Comparison of ENCODE assay signal across 9 cellular contexts in the genomic region with DNA sequence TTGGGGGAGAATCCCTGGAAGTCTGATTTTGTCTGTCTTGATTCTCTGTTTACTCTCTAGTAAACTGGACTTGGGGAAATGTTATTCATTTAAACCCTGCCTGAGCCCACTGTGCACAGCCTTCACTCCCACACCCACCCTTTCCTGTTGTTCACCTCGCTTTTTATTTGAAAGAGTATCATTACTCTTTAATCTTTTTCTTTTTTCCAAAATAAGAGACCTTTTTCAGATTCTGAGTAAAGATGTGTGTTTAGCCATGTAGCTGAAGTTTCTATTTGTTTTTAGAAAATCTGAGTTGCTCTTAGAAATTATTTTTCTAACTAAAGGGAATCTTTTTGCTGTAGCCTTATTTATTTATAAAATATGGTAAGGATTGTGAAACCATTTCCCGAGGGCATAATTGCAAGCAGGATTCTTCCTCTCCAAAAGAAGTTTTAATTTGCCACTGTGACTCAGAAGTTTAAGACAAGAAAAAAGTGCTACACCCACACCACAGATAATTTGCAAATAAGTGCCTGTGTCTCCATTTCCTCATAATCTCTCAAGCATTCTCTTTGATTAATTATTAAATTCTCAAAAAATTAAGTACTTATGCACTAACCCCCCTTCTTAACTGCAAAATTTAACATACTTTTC. TPM values are rescaled to one million over a fixed set of nuclear protein-coding genes. Genes with fewer than 3 reads are reported as not detected.
A peak's percentile ranks its signal among the peaks of the same experiment; 100 is the strongest.
DNase-seq lines count a peak whose midpoint lies in the region; ATAC-seq, FAIRE-seq and TF ChIP-seq lines count a peak whose summit lies in the region.
"Had no signal": no experiment of that assay in that cellular context is flagged by ENCODE, and none has a peak within 500 bp of the region (broad histone marks: within the 10 kb centered on the region; RNA-seq: fewer than 3 reads in every experiment).

No MANE protein-coding gene starts in this region.

- DNase-seq in COLO829 (ENCODE audit: low spot score) (peak; percentile 56), NOMO-1 treated with dmso at 0.1 percent for 144 hours (lab: John Stamatoyannopoulos, UW; ENCODE audit: unreplicated experiment) (peak; percentile 53), colonic mucosa (no peak), osteoblast (ENCODE audit: insufficient read length, low spot score, missing footprints) (peak; percentile 26), NCI-H1930 (lab: John Stamatoyannopoulos, UW) (no peak), NCI-H510A (lab: John Stamatoyannopoulos, UW) (no peak), GM19239 (ENCODE audit: insufficient read length, low spot score) (no peak)

- no peaks in the 10 kb centered on the region for H3K4me1 ChIP-seq in colonic mucosa
- H3K4me1 ChIP-seq in osteoblast (ENCODE audit: insufficient read depth, low read length): peaks cover 25% of the 10 kb centered on the region
- H3K4me1 ChIP-seq: Peyer's patch had no signal

- no peak for FAIRE-seq in GM19239 (lab: Jason Lieb, UNC)

- H3K4me2 ChIP-seq in osteoblast (ENCODE audit: insufficient read depth, low read length): peak overlapping the region; percentile 75

- peak overlapping the region; percentile 4 for H3K27ac ChIP-seq in colonic mucosa
- peak overlapping the region; percentile 75 for H3K27ac ChIP-seq in osteoblast (ENCODE audit: low read depth, low read length)

- no peak overlapping the region for H3K9ac ChIP-seq in colonic mucosa (ENCODE audit: low read depth in 2 of 2, low read length in 2 of 2)

- ATAC-seq in GM21786 (IDR thresholded peaks at IDR 0.05; ENCODE audit: unreplicated experiment): no peak

- TF ChIP-seq CTCF in colonic mucosa (IDR thresholded peaks at IDR 0.05) (no peak), osteoblast (IDR thresholded peaks at IDR 0.05; ENCODE audit: extremely low read depth, low read depth, low read length) (no peak)

- H3K36me3 ChIP-seq in colonic mucosa (no peaks in the 10 kb centered on the region), osteoblast (ENCODE audit: insufficient read depth, low read length) (peaks cover 12% of the 10 kb centered on the region)
- H3K36me3 ChIP-seq: Peyer's patch had no signal

- H3K27me3 ChIP-seq in colonic mucosa: no peaks in the 10 kb centered on the region
- no peaks in the 10 kb centered on the region for H3K27me3 ChIP-seq in osteoblast (ENCODE audit: insufficient read depth, low read length)
- H3K27me3 ChIP-seq: Peyer's patch had no signal

- H3K9me3 ChIP-seq in colonic mucosa (no peaks in the 10 kb centered on the region), osteoblast (ENCODE audit: low read depth, low read length) (no peaks in the 10 kb centered on the region)
- H3K9me3 ChIP-seq: Peyer's patch had no signal

- no peak overlapping the region for H3K4me3 ChIP-seq in colonic mucosa
- peak overlapping the region; percentile 28 for H3K4me3 ChIP-seq in osteoblast (ENCODE audit: insufficient read depth, low read length)
- H3K4me3 ChIP-seq: Peyer's patch had no signal

- H4K20me1 ChIP-seq in osteoblast (ENCODE audit: insufficient read depth, low read length): no peaks in the 10 kb centered on the region

- peaks cover 42% of the 10 kb centered on the region for H3K79me2 ChIP-seq in osteoblast (ENCODE audit: insufficient read depth, low read length)

- no peak overlapping the region for H2AFZ ChIP-seq in osteoblast (ENCODE audit: low read length)

- intact Hi-C loops in colonic mucosa (cut with DNase I): no loop called here

RNA-seq across cellular contexts. Expression of a gene that starts 43.4 kb away (rescaled TPM):
- total RNA-seq in colonic mucosa (10 to 100 TPM; 12.0 to 18.3 TPM), osteoblast (20.0 and 21.7 TPM in 2 replicates)

Comparison
In these comparisons a context has a peak if more than half of its experiments do, and no peak if none do; other contexts are left out.
1. DNase-seq: peak in COLO829 (single experiment), NOMO-1 treated with dmso at 0.1 percent for 144 hours (single experiment) and osteoblast (single experiment); none in colonic mucosa (single experiment), NCI-H1930 (0 of 2), NCI-H510A (single experiment) and GM19239 (single experiment).